23 cellular contexts compared by ENCODE assay signal in genomic region chr4:38021751-38022150, GRCh38.
"Had no signal": no experiment of that assay in that cellular context is flagged by ENCODE, and none has a peak within 500 bp of the region (broad histone marks: within the 10 kb centered on the region; RNA-seq: fewer than 3 reads in every experiment).

No MANE protein-coding gene starts in this region.

- H3K27me3 ChIP-seq: breast epithelium, MG63, SJSA1 had no signal

- ATAC-seq: activated CD4-positive, CD25-positive, alpha-beta regulatory T cell treated with anti-CD3 and anti-CD28 coated beads, Interleukin-2, amount 50 U/mL, for 24 hours; activated CD8-positive, alpha-beta T cell treated with anti-CD3 and anti-CD28 coated beads for 36 hours; activated T-cell treated with anti-CD3 and anti-CD28 coated beads, Interleukin-2, amount 50 U/mL, for 72 hours; SK-N-SH treated with all-trans-retinoic acid at 6 μM for 48 hours had no signal

- H3K9me3 Mint-ChIP-seq: activated CD8-positive, alpha-beta T cell treated with anti-CD3 and anti-CD28 coated beads for 36 hours; activated naive CD4-positive, alpha-beta T cell treated with anti-CD3 and anti-CD28 coated beads, Interleukin-2, amount 50 U/mL, for 24 hours; activated T-cell treated with anti-CD3 and anti-CD28 coated beads, Interleukin-2, amount 50 U/mL, for 72 hours; activated T-helper 2 cell treated with anti-CD3 and anti-CD28 coated beads, Interferon-gamma antibody, Interleukin-2, Interleukin-4, amounts not matched to agents 10 μg/mL and 5 μg/mL and 100 μg/mL, durations not matched to agents 14 hours and 24 hours and 36 hours had no signal

- H3K4me3 ChIP-seq: breast epithelium, MG63, SJSA1 had no signal

- H3K27ac Mint-ChIP-seq: activated T-cell treated with anti-CD3 and anti-CD28 coated beads, Interleukin-2, amount 50 U/mL, for 72 hours; activated T-helper 2 cell treated with anti-CD3 and anti-CD28 coated beads, Interferon-gamma antibody, Interleukin-2, Interleukin-4, amounts not matched to agents 10 μg/mL and 5 μg/mL and 100 μg/mL, durations not matched to agents 14 hours and 24 hours and 36 hours; T-helper 1 cell treated with Interleukin-12 subunit alpha and Interleukin-12 subunit beta and Interleukin-4 antibody, amounts not matched to agents 30 μg/mL and 1 μg/mL, for 36 hours had no signal

- H3K27ac ChIP-seq: breast epithelium, SJSA1 had no signal

- H3K4me1 ChIP-seq: breast epithelium, SJSA1 had no signal

- H3K27me3 Mint-ChIP-seq: activated CD8-positive, alpha-beta T cell treated with anti-CD3 and anti-CD28 coated beads for 36 hours; activated naive CD4-positive, alpha-beta T cell treated with anti-CD3 and anti-CD28 coated beads, Interleukin-2, amount 50 U/mL, for 24 hours had no signal

- H3K36me3 ChIP-seq: breast epithelium, MG63 had no signal

- H3K4me3 Mint-ChIP-seq: activated CD8-positive, alpha-beta T cell treated with anti-CD3 and anti-CD28 coated beads for 36 hours; activated naive CD4-positive, alpha-beta T cell treated with anti-CD3 and anti-CD28 coated beads, Interleukin-2, amount 50 U/mL, for 24 hours; activated T-cell treated with anti-CD3 and anti-CD28 coated beads, Interleukin-2, amount 50 U/mL, for 72 hours; T-helper 1 cell treated with Interleukin-12 subunit alpha and Interleukin-12 subunit beta and Interleukin-4 antibody, amounts not matched to agents 30 μg/mL and 1 μg/mL, for 36 hours had no signal

- DNase-seq: activated CD4-positive, alpha-beta T cell treated with anti-CD3 and anti-CD28 coated beads for 4 hours; activated CD8-positive, alpha-beta memory T cell treated with anti-CD3 and anti-CD28 coated beads, Interleukin-2, amount 50 U/mL, for 4 hours; activated CD8-positive, alpha-beta T cell treated with anti-CD3 and anti-CD28 coated beads for 36 hours; activated T-cell treated with anti-CD3 and anti-CD28 coated beads, Interleukin-2, amount 50 U/mL, for 72 hours; aorta; MG63; MV-4-11; NCI-H1092 treated with DMSO at 0.1 percent for 48 hours; NCI-H1417 treated with DMSO at 0.1 percent for 48 hours; NCI-H1694; NCI-H2029; NCI-H446; NCI-H524; SHP77; SW 1271; T-helper 9 cell had no signal

- H3K9me3 ChIP-seq: breast epithelium, MG63, SJSA1 had no signal
